8 cellular contexts compared by ENCODE assay signal in the genomic region with DNA sequence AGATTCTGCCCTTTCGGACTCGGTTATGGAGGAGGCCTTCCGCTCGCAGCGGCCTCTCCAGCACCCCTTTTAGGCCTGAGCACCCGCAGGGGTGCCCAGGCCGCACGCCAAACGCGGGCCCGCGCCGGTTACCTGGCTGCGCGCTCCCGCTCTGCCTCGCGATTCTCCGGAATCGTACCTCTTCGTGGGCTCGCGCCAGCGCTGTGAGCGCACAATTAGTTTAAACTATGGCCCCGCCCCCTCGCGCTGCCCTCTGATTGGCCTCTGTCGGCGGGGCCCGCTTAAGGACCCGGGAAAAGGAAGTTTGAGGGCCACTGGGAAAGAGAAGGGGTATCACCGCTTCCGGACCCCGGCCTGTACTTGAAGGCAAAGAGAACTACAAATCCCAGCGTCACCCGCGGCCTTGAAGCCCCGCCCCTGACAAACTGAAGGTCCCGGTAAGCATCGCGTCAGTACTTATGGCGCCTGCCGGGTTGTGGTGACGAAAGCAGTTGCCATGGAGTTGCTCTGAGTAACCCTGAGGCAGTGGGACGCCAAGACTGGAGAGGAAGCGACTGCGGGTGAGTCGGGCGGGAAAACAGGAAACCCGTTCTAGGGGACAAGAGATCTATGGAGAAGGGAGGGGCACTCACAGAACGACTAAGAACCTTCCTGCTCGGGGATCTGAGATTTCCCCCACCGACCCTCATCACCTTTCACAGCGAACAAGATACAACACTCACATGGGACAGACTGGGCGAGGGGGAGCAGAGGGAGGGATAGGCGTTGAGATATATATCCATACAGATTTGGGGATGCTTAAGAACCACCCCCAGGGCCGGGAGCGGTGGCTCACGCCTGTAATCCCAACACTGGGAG. TPM values are rescaled to one million over a fixed set of nuclear protein-coding genes. Genes with fewer than 3 reads are reported as not detected.
A peak's percentile ranks its signal among the peaks of the same experiment; 100 is the strongest.
DNase-seq lines count a peak whose midpoint lies in the region; ATAC-seq, FAIRE-seq and TF ChIP-seq lines count a peak whose summit lies in the region.

A gene with protein sequence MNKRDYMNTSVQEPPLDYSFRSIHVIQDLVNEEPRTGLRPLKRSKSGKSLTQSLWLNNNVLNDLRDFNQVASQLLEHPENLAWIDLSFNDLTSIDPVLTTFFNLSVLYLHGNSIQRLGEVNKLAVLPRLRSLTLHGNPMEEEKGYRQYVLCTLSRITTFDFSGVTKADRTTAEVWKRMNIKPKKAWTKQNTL (plus strand): TSS at position 525 of the 858 bp plus-strand sequence. CDS start 8,234 bp downstream, outside the sequence.
A gene with protein sequence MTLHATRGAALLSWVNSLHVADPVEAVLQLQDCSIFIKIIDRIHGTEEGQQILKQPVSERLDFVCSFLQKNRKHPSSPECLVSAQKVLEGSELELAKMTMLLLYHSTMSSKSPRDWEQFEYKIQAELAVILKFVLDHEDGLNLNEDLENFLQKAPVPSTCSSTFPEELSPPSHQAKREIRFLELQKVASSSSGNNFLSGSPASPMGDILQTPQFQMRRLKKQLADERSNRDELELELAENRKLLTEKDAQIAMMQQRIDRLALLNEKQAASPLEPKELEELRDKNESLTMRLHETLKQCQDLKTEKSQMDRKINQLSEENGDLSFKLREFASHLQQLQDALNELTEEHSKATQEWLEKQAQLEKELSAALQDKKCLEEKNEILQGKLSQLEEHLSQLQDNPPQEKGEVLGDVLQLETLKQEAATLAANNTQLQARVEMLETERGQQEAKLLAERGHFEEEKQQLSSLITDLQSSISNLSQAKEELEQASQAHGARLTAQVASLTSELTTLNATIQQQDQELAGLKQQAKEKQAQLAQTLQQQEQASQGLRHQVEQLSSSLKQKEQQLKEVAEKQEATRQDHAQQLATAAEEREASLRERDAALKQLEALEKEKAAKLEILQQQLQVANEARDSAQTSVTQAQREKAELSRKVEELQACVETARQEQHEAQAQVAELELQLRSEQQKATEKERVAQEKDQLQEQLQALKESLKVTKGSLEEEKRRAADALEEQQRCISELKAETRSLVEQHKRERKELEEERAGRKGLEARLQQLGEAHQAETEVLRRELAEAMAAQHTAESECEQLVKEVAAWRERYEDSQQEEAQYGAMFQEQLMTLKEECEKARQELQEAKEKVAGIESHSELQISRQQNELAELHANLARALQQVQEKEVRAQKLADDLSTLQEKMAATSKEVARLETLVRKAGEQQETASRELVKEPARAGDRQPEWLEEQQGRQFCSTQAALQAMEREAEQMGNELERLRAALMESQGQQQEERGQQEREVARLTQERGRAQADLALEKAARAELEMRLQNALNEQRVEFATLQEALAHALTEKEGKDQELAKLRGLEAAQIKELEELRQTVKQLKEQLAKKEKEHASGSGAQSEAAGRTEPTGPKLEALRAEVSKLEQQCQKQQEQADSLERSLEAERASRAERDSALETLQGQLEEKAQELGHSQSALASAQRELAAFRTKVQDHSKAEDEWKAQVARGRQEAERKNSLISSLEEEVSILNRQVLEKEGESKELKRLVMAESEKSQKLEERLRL (N-terminal part only) (minus strand): TSS at position 217 of the 858 bp plus-strand sequence. CDS start 44,599 bp downstream, outside the sequence.

- H3K4me2 ChIP-seq in H1 (ENCODE audit: insufficient read depth in 1 of 2, low read depth in 2 of 2, low read length in 2 of 2) = peak within 1 kb of the TSS; percentile 79 to 86

- H3K23me2 ChIP-seq in H1 (ENCODE audit: low read depth, low read length) = peaks cover 4% of the 10 kb centered on the region; the same call in 1 of the 2 replicates

- no peak for TF ChIP-seq RAD21 in H1 (IDR thresholded peaks at IDR 0.05 in 1 of 2, conservative IDR thresholded peaks at IDR 0.05 in 1 of 2; ENCODE audit: low read depth in 2 of 2, low read length in 2 of 2)

- TF ChIP-seq EP300 in H1 (IDR thresholded peaks at IDR 0.05; ENCODE audit: borderline replicate concordance in 1 of 2, low read depth in 2 of 2, low read length in 2 of 2) = no peak; a peak in 1 of 3 replicates

- peak within 1 kb of the TSS; percentile 23 for H4K91ac ChIP-seq in H1 (replicated peaks; ENCODE audit: insufficient read length, low read length)

- CTCF ChIA-PET in Caco-2 (lab: Charles Lee) (interaction anchor here (1.1 kb wide), 1 partner anchor 55 kb away, joined by 11 read pairs; no protein-coding TSS in a partner anchor), H1 (lab: Charles Lee; ENCODE audit: partially characterized antibody) (interaction anchor here (2.3 to 2.5 kb wide), 3 partner anchors 50 to 56 kb away, joined by 7 to 13 read pairs (median 10); no protein-coding TSS in a partner anchor)

- intact Hi-C loops in Caco-2 (cut with micrococcal nuclease; ENCODE audit: unreplicated experiment) = loop anchor here (1.0 to 5.0 kb wide), 7 partner anchors 11 to 352 kb away; partner anchors contain the start of genes ANAPC15, CLPB and LAMTOR1

- peak within 1 kb of the TSS; percentile 96 for H2BK12ac ChIP-seq in H1 (ENCODE audit: low read depth, low read length)

- 0 out of 2 replicates have a peak within 1 kb of the TSS, but pooled peaks have one; percentile 19 for H2AK5ac ChIP-seq in H1 (ENCODE audit: low read depth, low read length)

- peak within 1 kb of the TSS; percentile 96 for H3K18ac ChIP-seq in H1 (ENCODE audit: extremely low read depth, low read length)

- H2BK20ac ChIP-seq in H1 (ENCODE audit: low read length) = no peak within 1 kb of the TSS

- 3% methylated on average over 56 of the region's 60 CpGs; no CpG with 5 or more reads in 1 of the 2 experiments for WGBS in H1 (ENCODE audit: extremely low coverage in 1 of 2, insufficient coverage in 1 of 2, insufficient read length in 1 of 2, insufficient replicate concordance in 2 of 2, low coverage in 1 of 2, low lambda C conversion rate in 2 of 2, missing lambda C conversion rate in 1 of 2), 2 experiments

- H3K9me3 ChIP-seq in Caco-2 (no peaks in the 10 kb centered on the region), H1 (ENCODE audit: insufficient read depth in 2 of 2, low read depth in 1 of 2, low read length in 1 of 2) (no peaks in the 10 kb centered on the region)

- H3K27ac Mint-ChIP-seq in Caco-2 (ENCODE audit: unreplicated experiment) = peak within 1 kb of the TSS; percentile 99
- peak within 1 kb of the TSS; percentile 99 for H3K27ac Mint-ChIP-seq in memory B cell

- no peaks in the 10 kb centered on the region for H3K27me3 ChIP-seq in Caco-2 (replicated peaks; ENCODE audit: control insufficient read depth, insufficient read depth, low read length)
- H3K27me3 ChIP-seq in H1 (replicated peaks in 1 of 4; ENCODE audit: control insufficient read depth in 3 of 4, extremely low read depth in 1 of 4, insufficient read depth in 3 of 4, low read length in 3 of 4) = no peaks in the 10 kb centered on the region

- H3K4me1 Mint-ChIP-seq in Caco-2 (ENCODE audit: low read depth, unreplicated experiment) = peaks cover 28% of the 10 kb centered on the region
- peaks cover 29% of the 10 kb centered on the region for H3K4me1 Mint-ChIP-seq in memory B cell

- ATAC-seq in GM21381 (IDR thresholded peaks at IDR 0.05; ENCODE audit: unreplicated experiment) (peak; percentile 94), memory B cell (ENCODE audit: low read depth) (peak; percentile 91)

- H3K4me3 ChIP-seq in Caco-2 (ENCODE audit: low read depth, low read length) = peak within 1 kb of the TSS; percentile 92
- H3K4me3 ChIP-seq in H1 (ENCODE audit: extremely low read depth in 1 of 4, insufficient read depth in 2 of 4, low read depth in 3 of 4, low read length in 4 of 4) = peak within 1 kb of the TSS; percentile 66 to 100 (median 86)

- H3K36me3 Mint-ChIP-seq in Caco-2 (ENCODE audit: insufficient read depth, unreplicated experiment) (peaks cover 15% of the 10 kb centered on the region), memory B cell (peaks cover under 1% of the 10 kb centered on the region)

- TF ChIP-seq POLR2A in H1 (IDR thresholded peaks at IDR 0.05; ENCODE audit: control extremely low read depth in 1 of 2, low read depth in 2 of 2, low read length in 2 of 2) = peak in 1 of 2 experiments; percentile 74; a peak in 1 of 3 replicates

- H4K20me1 ChIP-seq in H1 (replicated peaks in 1 of 2; ENCODE audit: control insufficient read depth in 1 of 2, insufficient read depth in 2 of 2, low read length in 2 of 2) = peaks cover 2 to 4% of the 10 kb centered on the region in 2 experiments

- 0 out of 2 replicates have a peak within 1 kb of the TSS, but pooled peaks have one; percentile 10 for H2AFZ ChIP-seq in H1 (ENCODE audit: low read length)

- DNase-seq in Caco-2 (peak; percentile 100), HTR-8/SVneo (ENCODE audit: insufficient read length, low spot score) (peak; percentile 99), NOMO-1 treated with DMSO at 0.1 percent for 48 hours (lab: John Stamatoyannopoulos, UW; ENCODE audit: unreplicated experiment) (peak; percentile 100), H1 (ENCODE audit: low read depth in 1 of 2, low spot score in 2 of 2) (peak; percentile 98 to 100), memory B cell (ENCODE audit: low spot score in 2 of 2) (peak; percentile 94 to 96)
- peak; percentile 76 to 96 (median 93) for DNase-seq in activated CD8-positive, alpha-beta memory T cell treated with anti-CD3 and anti-CD28 coated beads for 48 hours (ENCODE audit: low read depth in 2 of 3, low spot score in 2 of 3)
- DNase-seq in stimulated activated CD8-positive, alpha-beta memory T cell treated with anti-CD3 and anti-CD28 coated beads, Interleukin-12 subunit alpha, Interleukin-12 subunit beta, amount 100 ng/mL, for 1 hour (ENCODE audit: low read depth) = peak; percentile 98

- no TSS peak for BruUV-seq in Caco-2 (replicated peaks; lab: Mats Ljungman, UMichigan)

- no peaks in the 10 kb centered on the region; the same call in 1 of the 2 replicates for H3K79me1 ChIP-seq in H1 (ENCODE audit: low read depth, low read length)

- TF ChIP-seq CTCF in Caco-2 (IDR thresholded peaks at IDR 0.05; ENCODE audit: insufficient read depth in 1 of 2, low read depth in 1 of 2, low read length in 1 of 2, severe bottlenecking in 1 of 2, unreplicated experiment in 1 of 2) (no peak), H1 (IDR thresholded peaks at IDR 0.05; ENCODE audit: control extremely low read depth in 1 of 3, insufficient read depth in 1 of 3, low read depth in 1 of 3, low read length in 3 of 3) (no peak)

- H3K9ac ChIP-seq in H1 (replicated peaks in 1 of 4; ENCODE audit: extremely low read depth in 1 of 4, low read depth in 3 of 4, low read length in 3 of 4) = peak within 1 kb of the TSS; percentile 57 to 87 (median 74)

- H3K9me3 Mint-ChIP-seq in Caco-2 (ENCODE audit: unreplicated experiment) (no peaks in the 10 kb centered on the region), memory B cell (no peaks in the 10 kb centered on the region)

- H2BK5ac ChIP-seq in H1 (ENCODE audit: low read depth, low read length) = peak within 1 kb of the TSS; percentile 95

- H3K79me2 ChIP-seq in H1 (ENCODE audit: control insufficient read depth in 1 of 2, insufficient read depth in 2 of 2, low read length in 2 of 2) = peaks cover 13 to 44% of the 10 kb centered on the region in 2 experiments; a peak in 3 of 4 replicates

- no peaks in the 10 kb centered on the region for H3K27me3 Mint-ChIP-seq in Caco-2 (ENCODE audit: insufficient read depth, unreplicated experiment)
- H3K27me3 Mint-ChIP-seq in memory B cell = no peaks in the 10 kb centered on the region

- no peaks in the 10 kb centered on the region for H3K36me3 ChIP-seq in Caco-2 (ENCODE audit: control insufficient read depth, insufficient read depth, low read length)
- H3K36me3 ChIP-seq in H1 (ENCODE audit: control insufficient read depth in 2 of 4, insufficient read depth in 4 of 4, low read length in 3 of 4) = no peaks in the 10 kb centered on the region; a peak in 1 of 8 replicates

- H3K4me3 Mint-ChIP-seq in Caco-2 (ENCODE audit: unreplicated experiment) (peak within 1 kb of the TSS; percentile 86), memory B cell (peak within 1 kb of the TSS; percentile 96)

- H4K8ac ChIP-seq in H1 (ENCODE audit: extremely low read depth, insufficient read depth, low read length) = peak within 1 kb of the TSS; percentile 88; the same call in 1 of the 2 replicates

- H3K23ac ChIP-seq in H1 (ENCODE audit: insufficient read length) = no peak within 1 kb of the TSS

- H4K5ac ChIP-seq in H1 (ENCODE audit: insufficient read length, low read depth, low read length) = peak within 1 kb of the TSS; percentile 49

- H2BK15ac ChIP-seq in H1 (ENCODE audit: low read length) = 0 out of 2 replicates have a peak within 1 kb of the TSS, but pooled peaks have one; percentile 88

- POLR2A ChIA-PET in Caco-2 (lab: Charles Lee) (no interaction called here), H1 (lab: Charles Lee; ENCODE audit: partially characterized antibody) (interaction anchor here (1.0 to 8.4 kb wide), 6 partner anchors 10 to 55 kb away, joined by 3 to 144 read pairs (median 8); partner anchors contain the start of genes ANAPC15 and LAMTOR1)

- FAIRE-seq in HTR-8/SVneo (lab: Jason Lieb, UNC) (peak; percentile 97), H1 (lab: Jason Lieb, UNC) (peak; percentile 90)

- H3K4me1 ChIP-seq in Caco-2 (peaks cover 19% of the 10 kb centered on the region), H1 (replicated peaks in 1 of 4; ENCODE audit: control insufficient read depth in 3 of 4, insufficient read depth in 4 of 4, low read length in 3 of 4) (no peaks in the 10 kb centered on the region; a peak in 2 of 7 replicates)

- H2BK120ac ChIP-seq in H1 (replicated peaks; ENCODE audit: low read depth, low read length) = no peak within 1 kb of the TSS

- peak within 1 kb of the TSS; percentile 80 for H3K56ac ChIP-seq in H1 (replicated peaks; ENCODE audit: insufficient read length, low read depth, low read length)

- peak within 1 kb of the TSS; percentile 85 for H3K4ac ChIP-seq in H1 (replicated peaks; ENCODE audit: insufficient read length, low read depth, low read length)

- peak within 1 kb of the TSS; percentile 84 for H3K27ac ChIP-seq in H1 (ENCODE audit: low read depth, low read length)

- no peak within 1 kb of the TSS for H3K14ac ChIP-seq in H1 (ENCODE audit: insufficient read length)

RNA-seq across cellular contexts. Expression of the first gene that starts in this region (rescaled TPM):
- 13.7 and 13.8 TPM in 2 replicates for total RNA-seq in Caco-2 (2022)
- 6.8 and 7.9 TPM in 2 replicates for total RNA-seq in H1 (2021; fragmentation: NEBNext Ultra II Directional; extraction: Animal tissue kit (Norgen Biotek cat#: 25700))
- 6.0 and 7.7 TPM in 2 replicates for polyA plus RNA-seq in H1 (2011; rRNA removed)
- 10.9 TPM for polyA plus RNA-seq in H1 (2011; cell fraction: cytosol; rRNA removed)
- 5.4 TPM for polyA plus RNA-seq in H1 (2011; cell fraction: nucleus; rRNA removed)
- 6.4 to 10.3 TPM (median 7.4 TPM) in 4 replicates for polyA plus RNA-seq in H1 (2012, experiment 1 of 2)
- polyA plus RNA-seq in H1 (2012, experiment 2 of 2) = 3.5 TPM
- polyA plus RNA-seq in H1 (2013, experiment 1 of 2) = 4.0 TPM
- polyA plus RNA-seq in H1 (2013, experiment 2 of 2) = 4.6 TPM
- 6.8 and 15.9 TPM in 2 replicates for polyA minus RNA-seq in H1 (2011; rRNA and poly(A)+ RNA removed)
- polyA minus RNA-seq in H1 (2011; cell fraction: cytosol; rRNA and poly(A)+ RNA removed) = 6.4 TPM
- 6.6 TPM for polyA minus RNA-seq in H1 (2011; cell fraction: nucleus; rRNA and poly(A)+ RNA removed)

RNA-seq across cellular contexts. Expression of the second gene that starts in this region (rescaled TPM):
- 182 and 190 TPM in 2 replicates for total RNA-seq in Caco-2 (2022)
- total RNA-seq in H1 (2021; fragmentation: NEBNext Ultra II Directional; extraction: Animal tissue kit (Norgen Biotek cat#: 25700)) = 107 and 108 TPM in 2 replicates
- 101 and 137 TPM in 2 replicates for polyA plus RNA-seq in H1 (2011; rRNA removed)
- polyA plus RNA-seq in H1 (2011; cell fraction: cytosol; rRNA removed) = 96.5 TPM
- polyA plus RNA-seq in H1 (2011; cell fraction: nucleus; rRNA removed) = 241 TPM
- polyA plus RNA-seq in H1 (2012, experiment 1 of 2) = 79.6 to 115 TPM (median 109 TPM) in 4 replicates
- polyA plus RNA-seq in H1 (2012, experiment 2 of 2) = 40.6 TPM
- polyA plus RNA-seq in H1 (2013, experiment 1 of 2) = 44.4 TPM
- polyA plus RNA-seq in H1 (2013, experiment 2 of 2) = 40.8 TPM
- polyA minus RNA-seq in H1 (2011; rRNA and poly(A)+ RNA removed) = 194 and 208 TPM in 2 replicates
- polyA minus RNA-seq in H1 (2011; cell fraction: cytosol; rRNA and poly(A)+ RNA removed) = 97.6 TPM
- polyA minus RNA-seq in H1 (2011; cell fraction: nucleus; rRNA and poly(A)+ RNA removed) = 148 TPM

Comparison
In these comparisons a context has a peak if more than half of its experiments do, and no peak if none do; other contexts are left out.
1. Peak in every context shown above with its lines: DNase-seq, ATAC-seq, H3K4me3 ChIP-seq and H3K27ac ChIP-seq.